ENCODE assay signal across 31 cellular contexts in the genomic region with DNA sequence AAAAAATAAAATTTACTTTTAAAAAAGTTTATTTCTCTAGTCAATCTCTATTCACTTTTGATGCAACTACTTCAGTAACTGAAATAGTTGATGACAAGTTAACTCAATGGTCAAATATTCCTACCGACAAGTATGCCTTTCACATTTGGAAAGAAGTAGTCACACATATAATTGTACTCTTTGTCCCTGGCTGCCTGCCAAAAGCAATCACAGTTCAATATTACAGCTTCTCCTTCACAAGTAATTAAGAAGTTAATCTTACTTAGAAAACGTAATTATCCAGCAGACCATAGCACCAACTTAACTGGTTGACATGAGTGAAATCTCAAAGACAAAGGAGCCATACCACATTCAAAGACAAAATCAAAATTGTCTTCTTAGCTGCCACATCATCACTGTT.
"Had no signal": no experiment of that assay in that cellular context is flagged by ENCODE, and none has a peak within 500 bp of the region (broad histone marks: within the 10 kb centered on the region; RNA-seq: fewer than 3 reads in every experiment).

No MANE protein-coding gene starts in this region.

- H3K9me3 ChIP-seq: adrenal gland, body of pancreas, breast epithelium, Peyer's patch, SJSA1, SK-N-SH had no signal

- H3K9me3 Mint-ChIP-seq: activated CD4-positive, alpha-beta T cell treated with anti-CD3 and anti-CD28 coated beads, Interleukin-2, amount 10 ng/mL, durations not matched to agents 24 days and 14 days; activated CD8-positive, alpha-beta T cell treated with anti-CD3 and anti-CD28 coated beads for 36 hours; activated naive CD4-positive, alpha-beta T cell treated with anti-CD3 and anti-CD28 coated beads, Interleukin-2, amount 50 U/mL, for 72 hours; activated T-cell treated with anti-CD3 and anti-CD28 coated beads, Interleukin-2, amount 50 U/mL, for 72 hours; activated T-helper 17 cell treated with anti-CD3 and anti-CD28 coated beads, Interleukin-2, amount 50 U/mL, for 72 hours; T-helper 1 cell treated with Interleukin-12 subunit alpha and Interleukin-12 subunit beta and Interleukin-4 antibody, amounts not matched to agents 30 μg/mL and 1 μg/mL, for 36 hours; T-helper 2 cell treated with Interferon-gamma antibody and Interleukin-4, amounts not matched to agents 5 μg/mL and 100 μg/mL, for 36 hours had no signal

- H3K36me3 ChIP-seq: adrenal gland, breast epithelium, Peyer's patch, SJSA1 had no signal

- FAIRE-seq: astrocyte, TTC549 had no signal

- H3K36me3 Mint-ChIP-seq: activated naive CD4-positive, alpha-beta T cell treated with anti-CD3 and anti-CD28 coated beads, Interleukin-2, amount 50 U/mL, for 72 hours had no signal

- H3K4me3 ChIP-seq: adrenal gland, body of pancreas, breast epithelium, Peyer's patch, SJSA1 had no signal

- H3K4me2 ChIP-seq: SK-N-SH had no signal

- H3K27ac ChIP-seq: adrenal gland, body of pancreas, breast epithelium, SJSA1 had no signal

- H3K9ac ChIP-seq: SK-N-SH had no signal

- H3K27ac Mint-ChIP-seq: activated CD4-positive, alpha-beta T cell treated with anti-CD3 and anti-CD28 coated beads, Interleukin-2, amount 10 ng/mL, durations not matched to agents 24 days and 14 days; activated CD8-positive, alpha-beta T cell treated with anti-CD3 and anti-CD28 coated beads for 36 hours; activated naive CD4-positive, alpha-beta T cell treated with anti-CD3 and anti-CD28 coated beads, Interleukin-2, amount 50 U/mL, for 72 hours; activated T-cell treated with anti-CD3 and anti-CD28 coated beads, Interleukin-2, amount 50 U/mL, for 72 hours; activated T-helper 17 cell treated with anti-CD3 and anti-CD28 coated beads, Interleukin-2, amount 50 U/mL, for 72 hours; T-helper 1 cell treated with Interleukin-12 subunit alpha and Interleukin-12 subunit beta and Interleukin-4 antibody, amounts not matched to agents 30 μg/mL and 1 μg/mL, for 36 hours; T-helper 2 cell treated with Interferon-gamma antibody and Interleukin-4, amounts not matched to agents 5 μg/mL and 100 μg/mL, for 36 hours had no signal

- H3K4me1 ChIP-seq: adrenal gland, breast epithelium, SJSA1 had no signal

- H3K4me3 Mint-ChIP-seq: activated CD4-positive, alpha-beta T cell treated with anti-CD3 and anti-CD28 coated beads, Interleukin-2, amount 10 ng/mL, durations not matched to agents 24 days and 14 days; activated CD8-positive, alpha-beta T cell treated with anti-CD3 and anti-CD28 coated beads for 36 hours; activated T-cell treated with anti-CD3 and anti-CD28 coated beads, Interleukin-2, amount 50 U/mL, for 72 hours; activated T-helper 17 cell treated with anti-CD3 and anti-CD28 coated beads, Interleukin-2, amount 50 U/mL, for 72 hours; T-helper 1 cell treated with Interleukin-12 subunit alpha and Interleukin-12 subunit beta and Interleukin-4 antibody, amounts not matched to agents 30 μg/mL and 1 μg/mL, for 36 hours; T-helper 2 cell treated with Interferon-gamma antibody and Interleukin-4, amounts not matched to agents 5 μg/mL and 100 μg/mL, for 36 hours had no signal

- H3K4me1 Mint-ChIP-seq: activated CD4-positive, alpha-beta T cell treated with anti-CD3 and anti-CD28 coated beads, Interleukin-2, amount 10 ng/mL, durations not matched to agents 24 days and 14 days; activated T-helper 17 cell treated with anti-CD3 and anti-CD28 coated beads, Interleukin-2, amount 50 U/mL, for 72 hours had no signal

- H3K27me3 ChIP-seq: adrenal gland, body of pancreas, breast epithelium, Peyer's patch, SJSA1 had no signal

- H3K27me3 Mint-ChIP-seq: activated CD8-positive, alpha-beta T cell treated with anti-CD3 and anti-CD28 coated beads for 36 hours had no signal

- ATAC-seq: activated CD8-positive, alpha-beta T cell treated with anti-CD3 and anti-CD28 coated beads for 36 hours; activated naive CD4-positive, alpha-beta T cell treated with anti-CD3 and anti-CD28 coated beads, Interleukin-2, amount 50 U/mL, for 72 hours; activated T-cell treated with anti-CD3 and anti-CD28 coated beads, Interleukin-2, amount 50 U/mL, for 72 hours; activated T-helper 17 cell treated with anti-CD3 and anti-CD28 coated beads, Interleukin-2, amount 50 U/mL, for 72 hours; body of pancreas; PC-3 had no signal

- DNase-seq: activated CD4-positive, alpha-beta T cell treated with anti-CD3 and anti-CD28 coated beads, Interleukin-2, amount 10 ng/mL, durations not matched to agents 24 days and 14 days; activated CD4-positive, alpha-beta T cell treated with anti-CD3 and anti-CD28 coated beads, Interleukin-2, amount 50 U/mL, for 4 hours; activated CD8-positive, alpha-beta T cell treated with anti-CD3 and anti-CD28 coated beads for 36 hours; activated effector memory CD4-positive, alpha-beta T cell treated with anti-CD3 and anti-CD28 coated beads, Interleukin-2, amount 50 U/mL, for 16 hours; activated naive CD4-positive, alpha-beta T cell treated with Interleukin-2 at 50 U/mL for 16 hours; activated T-cell treated with anti-CD3 and anti-CD28 coated beads, Interleukin-2, amount 50 U/mL, for 1 hour; activated T-cell treated with anti-CD3 and anti-CD28 coated beads, Interleukin-2, amount 50 U/mL, for 72 hours; adrenal gland; body of pancreas; NCI-H1048; NCI-H146; NCI-H187; NCI-H2029 treated with DMSO at 0.1 percent for 48 hours; NCI-H2107; NCI-H226; NCI-H524 treated with DMSO at 0.1 percent for 48 hours; NCI-H748 treated with DMSO at 0.1 percent for 48 hours; NK-92 treated with Interleukin-12 subunit alpha and Interleukin-12 subunit beta, amount 100 ng/mL, for 24 hours; PC-3; RPMI8226; SHP77 treated with DMSO at 0.1 percent for 48 hours; SK-N-SH had no signal
